18 cellular contexts compared by ENCODE assay signal in the genomic region with DNA sequence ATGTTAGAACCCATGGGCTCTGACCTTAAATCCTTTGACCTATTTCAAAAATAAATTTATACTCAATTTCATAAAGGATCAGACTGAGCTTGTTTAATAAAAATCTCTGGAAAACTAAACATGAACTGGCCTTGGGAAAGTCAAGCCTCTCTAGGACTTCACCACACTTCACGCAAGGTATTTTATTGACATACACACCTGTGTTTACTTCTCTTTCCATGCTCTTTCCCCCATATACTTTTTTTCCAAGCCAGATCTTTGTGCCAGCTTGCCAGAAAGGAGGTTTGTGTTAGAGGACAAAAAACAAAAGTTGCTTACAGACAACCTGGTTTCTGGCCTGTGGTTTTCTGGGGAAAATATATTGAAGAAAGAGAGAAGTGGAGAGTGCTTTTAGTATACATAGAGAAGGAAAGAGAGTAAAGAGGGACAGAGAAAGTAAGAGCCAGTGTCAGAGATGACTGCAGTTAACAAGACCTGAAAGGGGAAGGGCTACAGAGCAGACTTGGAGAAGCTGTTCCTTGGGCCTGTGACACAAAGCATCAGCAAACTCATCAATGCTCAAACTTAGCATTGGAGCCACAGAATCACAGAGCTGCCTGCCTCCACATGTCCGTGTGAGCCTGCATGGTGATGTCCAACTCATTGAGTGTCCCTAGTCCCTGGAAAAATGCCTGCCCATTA.
"Had no signal": no experiment of that assay in that cellular context is flagged by ENCODE, and none has a peak within 500 bp of the region (broad histone marks: within the 10 kb centered on the region; RNA-seq: fewer than 3 reads in every experiment).

No MANE protein-coding gene starts in this region.

- DNase-seq: activated CD4-positive, CD25-positive, alpha-beta regulatory T cell treated with anti-CD3 and anti-CD28 coated beads, Interleukin-2, amount 50 U/mL, for 72 hours; activated CD8-positive, alpha-beta memory T cell treated with anti-CD3 and anti-CD28 coated beads for 24 hours; activated CD8-positive, alpha-beta memory T cell treated with anti-CD3 and anti-CD28 coated beads, Interleukin-2, amount 50 U/mL, for 48 hours; activated gamma-delta T cell; activated T-cell treated with anti-CD3 and anti-CD28 coated beads, Interleukin-2, amount 50 U/mL, for 72 hours; gastrocnemius medialis; left cardiac atrium; midbrain; naive B cell; psoas muscle; right cardiac atrium; stimulated activated naive CD8-positive, alpha-beta T cell treated with anti-CD3 and anti-CD28 coated beads, Interleukin-15, Interleukin-2, amounts not matched to agents 100 U/mL and 50 U/mL, for 24 hours; T1000; transverse colon had no signal

- H3K36me3 ChIP-seq: ascending aorta, breast epithelium, gastrocnemius medialis, transverse colon had no signal

- H3K27ac ChIP-seq: ascending aorta, breast epithelium, coronary artery, gastrocnemius medialis, psoas muscle had no signal

- H3K27me3 ChIP-seq: ascending aorta, breast epithelium, gastrocnemius medialis, transverse colon had no signal

- H3K9me3 ChIP-seq: ascending aorta, breast epithelium, gastrocnemius medialis, psoas muscle, transverse colon had no signal

- H3K4me1 ChIP-seq: ascending aorta, breast epithelium, gastrocnemius medialis, psoas muscle had no signal

- H3K4me3 ChIP-seq: ascending aorta, breast epithelium, coronary artery, gastrocnemius medialis, psoas muscle, skin epidermis, transverse colon had no signal

- ATAC-seq: activated T-cell treated with anti-CD3 and anti-CD28 coated beads, Interleukin-2, amount 50 U/mL, for 72 hours; gastrocnemius medialis; left cardiac atrium; psoas muscle; right cardiac atrium; stimulated activated naive CD8-positive, alpha-beta T cell treated with anti-CD3 and anti-CD28 coated beads, Interleukin-15, Interleukin-2, amounts not matched to agents 100 U/mL and 50 U/mL, for 24 hours had no signal
